In genomic region chr7:49089717-49090116, GRCh38 we compare ENCODE assay signal across 30 cellular contexts.
"Had no signal": no experiment of that assay in that cellular context is flagged by ENCODE, and none has a peak within 500 bp of the region (broad histone marks: within the 10 kb centered on the region; RNA-seq: fewer than 3 reads in every experiment).

No MANE protein-coding gene starts in this region.

- H3K4me3 Mint-ChIP-seq: activated CD4-positive, alpha-beta memory T cell treated with anti-CD3 and anti-CD28 coated beads, Interleukin-2, amount 10 ng/mL, durations not matched to agents 7 days and 5 days; activated CD4-positive, alpha-beta T cell treated with anti-CD3 and anti-CD28 coated beads, Interleukin-2, amount 10 ng/mL, durations not matched to agents 7 days and 5 days; activated naive CD4-positive, alpha-beta T cell treated with anti-CD3 and anti-CD28 coated beads, Interleukin-2, amount 10 ng/mL, durations not matched to agents 7 days and 5 days; activated naive CD8-positive, alpha-beta T cell treated with anti-CD3 and anti-CD28 coated beads, Interleukin-2, amount 10 ng/mL, durations not matched to agents 7 days and 5 days; activated T-cell treated with anti-CD3 and anti-CD28 coated beads, Interleukin-2, amount 50 U/mL, for 24 hours; mesothelial cell of epicardium; naive B cell; stimulated activated naive B cell treated with anti-CD40 and anti-IgM and Interleukin-4, amounts not matched to agents 10 μg/mL and 1 μg/mL and 100 μg/mL, for 72 hours had no signal

- H3K9ac ChIP-seq: parathyroid adenoma had no signal

- H3K27me3 Mint-ChIP-seq: activated CD4-positive, alpha-beta memory T cell treated with anti-CD3 and anti-CD28 coated beads, Interleukin-2, amount 10 ng/mL, durations not matched to agents 7 days and 5 days; activated CD4-positive, alpha-beta T cell treated with anti-CD3 and anti-CD28 coated beads, Interleukin-2, amount 10 ng/mL, durations not matched to agents 7 days and 5 days; activated naive CD4-positive, alpha-beta T cell treated with anti-CD3 and anti-CD28 coated beads, Interleukin-2, amount 10 ng/mL, durations not matched to agents 7 days and 5 days; activated naive CD8-positive, alpha-beta T cell treated with anti-CD3 and anti-CD28 coated beads, Interleukin-2, amount 10 ng/mL, durations not matched to agents 7 days and 5 days; activated T-cell treated with anti-CD3 and anti-CD28 coated beads, Interleukin-2, amount 50 U/mL, for 24 hours; naive B cell; stimulated activated naive B cell treated with anti-CD40 and anti-IgM and Interleukin-4, amounts not matched to agents 10 μg/mL and 1 μg/mL and 100 μg/mL, for 72 hours had no signal

- H3K4me1 ChIP-seq: ascending aorta, esophagus muscularis mucosa, foreskin keratinocyte, heart left ventricle, parathyroid adenoma, right atrium auricular region, stomach, thyroid gland, upper lobe of left lung, vagina had no signal

- FAIRE-seq: islet of Langerhans had no signal

- H3K79me2 ChIP-seq: parathyroid adenoma had no signal

- H2AFZ ChIP-seq: parathyroid adenoma had no signal

- H3K27me3 ChIP-seq: ascending aorta, brain microvascular endothelial cell, esophagus muscularis mucosa, foreskin keratinocyte, heart left ventricle, right atrium auricular region, stomach, thyroid gland, upper lobe of left lung, vagina had no signal

- H3K4me3 ChIP-seq: ascending aorta, coronary artery, esophagus muscularis mucosa, heart left ventricle, right atrium auricular region, stomach, thyroid gland, upper lobe of left lung, vagina had no signal

- ATAC-seq: foreskin keratinocyte; heart left ventricle; left ventricle myocardium superior; stimulated activated naive B cell treated with anti-CD40 and anti-IgM and Interleukin-4, amounts not matched to agents 10 μg/mL and 1 μg/mL and 100 μg/mL, for 72 hours had no signal

- H3K36me3 ChIP-seq: ascending aorta, brain microvascular endothelial cell, esophagus muscularis mucosa, heart left ventricle, right atrium auricular region, stomach, thyroid gland, upper lobe of left lung, vagina had no signal

- H3K9me3 ChIP-seq: ascending aorta, esophagus muscularis mucosa, heart left ventricle, right atrium auricular region, stomach, thyroid gland, upper lobe of left lung, vagina had no signal

- H3K27ac ChIP-seq: ascending aorta, brain microvascular endothelial cell, coronary artery, esophagus muscularis mucosa, foreskin keratinocyte, heart left ventricle, parathyroid adenoma, right atrium auricular region, stomach, thyroid gland, upper lobe of left lung, vagina had no signal

- H3K9me3 Mint-ChIP-seq: activated CD4-positive, alpha-beta memory T cell treated with anti-CD3 and anti-CD28 coated beads, Interleukin-2, amount 10 ng/mL, durations not matched to agents 7 days and 5 days; activated CD4-positive, alpha-beta T cell treated with anti-CD3 and anti-CD28 coated beads, Interleukin-2, amount 10 ng/mL, durations not matched to agents 7 days and 5 days; activated naive CD4-positive, alpha-beta T cell treated with anti-CD3 and anti-CD28 coated beads, Interleukin-2, amount 10 ng/mL, durations not matched to agents 7 days and 5 days; activated naive CD8-positive, alpha-beta T cell treated with anti-CD3 and anti-CD28 coated beads, Interleukin-2, amount 10 ng/mL, durations not matched to agents 7 days and 5 days; activated T-cell treated with anti-CD3 and anti-CD28 coated beads, Interleukin-2, amount 50 U/mL, for 24 hours; mesothelial cell of epicardium; naive B cell; stimulated activated naive B cell treated with anti-CD40 and anti-IgM and Interleukin-4, amounts not matched to agents 10 μg/mL and 1 μg/mL and 100 μg/mL, for 72 hours had no signal

- DNase-seq: activated CD4-positive, alpha-beta memory T cell treated with anti-CD3 and anti-CD28 coated beads, Interleukin-2, amount 10 ng/mL, durations not matched to agents 7 days and 5 days; activated CD4-positive, alpha-beta T cell treated with anti-CD3 and anti-CD28 coated beads for 1 hour; activated CD4-positive, alpha-beta T cell treated with anti-CD3 and anti-CD28 coated beads, Interleukin-2, amount 10 ng/mL, durations not matched to agents 7 days and 5 days; activated CD8-positive, alpha-beta memory T cell treated with anti-CD3 and anti-CD28 coated beads, Interleukin-2, amount 50 U/mL, for 48 hours; activated gamma-delta T cell; activated naive CD4-positive, alpha-beta T cell treated with anti-CD3 and anti-CD28 coated beads, Interleukin-2, amount 10 ng/mL, durations not matched to agents 7 days and 5 days; activated naive CD8-positive, alpha-beta T cell treated with anti-CD3 and anti-CD28 coated beads, Interleukin-2, amount 10 ng/mL, durations not matched to agents 7 days and 5 days; activated T-cell treated with anti-CD3 and anti-CD28 coated beads, Interleukin-2, amount 50 U/mL, for 24 hours; brain microvascular endothelial cell; foreskin keratinocyte; heart left ventricle; hypothalamus; left ventricle myocardium superior; naive B cell; occipital lobe; stimulated activated CD4-positive, alpha-beta T cell treated with anti-CD3 and anti-CD28 coated beads, Interleukin-15, amount 100 ng/mL, for 24 hours; stimulated activated CD4-positive, alpha-beta T cell treated with anti-CD3 and anti-CD28 coated beads, Interleukin-2, amount 100 ng/mL, for 24 hours; stimulated activated naive B cell treated with anti-CD40 and anti-IgM and Interleukin-4, amounts not matched to agents 10 μg/mL and 1 μg/mL and 100 μg/mL, for 72 hours; stomach; T-helper 2 cell; thyroid gland; upper lobe of left lung had no signal

- H3K27ac Mint-ChIP-seq: activated CD4-positive, alpha-beta memory T cell treated with anti-CD3 and anti-CD28 coated beads, Interleukin-2, amount 10 ng/mL, durations not matched to agents 7 days and 5 days; activated CD4-positive, alpha-beta T cell treated with anti-CD3 and anti-CD28 coated beads, Interleukin-2, amount 10 ng/mL, durations not matched to agents 7 days and 5 days; activated naive CD4-positive, alpha-beta T cell treated with anti-CD3 and anti-CD28 coated beads, Interleukin-2, amount 10 ng/mL, durations not matched to agents 7 days and 5 days; activated naive CD8-positive, alpha-beta T cell treated with anti-CD3 and anti-CD28 coated beads, Interleukin-2, amount 10 ng/mL, durations not matched to agents 7 days and 5 days; activated T-cell treated with anti-CD3 and anti-CD28 coated beads, Interleukin-2, amount 50 U/mL, for 24 hours; mesothelial cell of epicardium; naive B cell; stimulated activated naive B cell treated with anti-CD40 and anti-IgM and Interleukin-4, amounts not matched to agents 10 μg/mL and 1 μg/mL and 100 μg/mL, for 72 hours had no signal

- H3K36me3 Mint-ChIP-seq: activated naive CD4-positive, alpha-beta T cell treated with anti-CD3 and anti-CD28 coated beads, Interleukin-2, amount 10 ng/mL, durations not matched to agents 7 days and 5 days; activated naive CD8-positive, alpha-beta T cell treated with anti-CD3 and anti-CD28 coated beads, Interleukin-2, amount 10 ng/mL, durations not matched to agents 7 days and 5 days; mesothelial cell of epicardium; naive B cell; stimulated activated naive B cell treated with anti-CD40 and anti-IgM and Interleukin-4, amounts not matched to agents 10 μg/mL and 1 μg/mL and 100 μg/mL, for 72 hours had no signal

- H3K4me1 Mint-ChIP-seq: activated CD4-positive, alpha-beta memory T cell treated with anti-CD3 and anti-CD28 coated beads, Interleukin-2, amount 10 ng/mL, durations not matched to agents 7 days and 5 days; activated CD4-positive, alpha-beta T cell treated with anti-CD3 and anti-CD28 coated beads, Interleukin-2, amount 10 ng/mL, durations not matched to agents 7 days and 5 days; activated naive CD4-positive, alpha-beta T cell treated with anti-CD3 and anti-CD28 coated beads, Interleukin-2, amount 10 ng/mL, durations not matched to agents 7 days and 5 days; activated naive CD8-positive, alpha-beta T cell treated with anti-CD3 and anti-CD28 coated beads, Interleukin-2, amount 10 ng/mL, durations not matched to agents 7 days and 5 days; naive B cell; stimulated activated naive B cell treated with anti-CD40 and anti-IgM and Interleukin-4, amounts not matched to agents 10 μg/mL and 1 μg/mL and 100 μg/mL, for 72 hours had no signal
